Comparison of ENCODE assay signal across 9 cellular contexts in genomic region chr4:184028571-184028996, GRCh38.
DNase-seq lines count a peak whose midpoint lies in the region; ATAC-seq and TF ChIP-seq lines count a peak whose summit lies in the region.
"Had no signal": no experiment of that assay in that cellular context is flagged by ENCODE, and none has a peak within 500 bp of the region (broad histone marks: within the 10 kb centered on the region; RNA-seq: fewer than 3 reads in every experiment).

No MANE protein-coding gene starts in this region.

- TF ChIP-seq CTCF in fibroblast of villous mesenchyme (IDR thresholded peaks at IDR 0.05; ENCODE audit: insufficient read depth, low read depth, low read length) (no peak), upper lobe of left lung (IDR thresholded peaks at IDR 0.05) (no peak), RWPE1 (conservative IDR thresholded peaks at IDR 0.05; ENCODE audit: low read depth) (no peak)

- DNase-seq in Right ventricle myocardium inferior (ENCODE audit: missing footprints) (peak; percentile 70), left ventricle myocardium superior (no peak), fibroblast of villous mesenchyme (ENCODE audit: low read depth) (no peak), upper lobe of left lung (peak in 1 of 2 donors; percentile 65), RWPE1 (ENCODE audit: low spot score) (no peak), NCI-H524 treated with DMSO at 0.1 percent for 48 hours (lab: John Stamatoyannopoulos, UW) (no peak)
- no peak for DNase-seq in T-helper 2 cell treated with Interferon-gamma antibody and Interleukin-4, amounts not matched to agents 5 μg/mL and 100 μg/mL, for 36 hours (ENCODE audit: low spot score)
- DNase-seq: SHP77 treated with DMSO at 0.1 percent for 48 hours had no signal

- H3K27me3 ChIP-seq in upper lobe of left lung: no peaks in the 10 kb centered on the region

- TF ChIP-seq POLR2A in upper lobe of left lung (IDR thresholded peaks at IDR 0.05): no peak

- intact Hi-C loops in Right ventricle myocardium inferior (cut with DNase I) (no loop called here), left ventricle myocardium superior (cut with micrococcal nuclease) (no loop called here)

- CTCF ChIA-PET in RWPE1 (lab: Yijun Ruan, JAX): interaction anchor here (0.7 kb wide), 1 partner anchor 64 kb away, joined by 3 read pairs; no protein-coding TSS in a partner anchor

- H3K9me3 Mint-ChIP-seq in T-helper 2 cell treated with Interferon-gamma antibody and Interleukin-4, amounts not matched to agents 5 μg/mL and 100 μg/mL, for 36 hours: no peaks in the 10 kb centered on the region

- ATAC-seq in Right ventricle myocardium inferior: no peak
- no peak for ATAC-seq in left ventricle myocardium superior
- peak; percentile 49 to 61 for ATAC-seq in upper lobe of left lung (ENCODE audit: low FRiP score in 2 of 2)
- no peak for ATAC-seq in HG02642 (IDR thresholded peaks at IDR 0.05; ENCODE audit: poor library complexity, unreplicated experiment)

- no peaks in the 10 kb centered on the region for H3K36me3 ChIP-seq in upper lobe of left lung

- H3K27ac ChIP-seq in upper lobe of left lung (peak overlapping the region in 2 of 4 donors; percentile 52 to 57), RWPE1 (no peak overlapping the region)

- peak overlapping the region; percentile 85 for H3K4me3 Mint-ChIP-seq in T-helper 2 cell treated with Interferon-gamma antibody and Interleukin-4, amounts not matched to agents 5 μg/mL and 100 μg/mL, for 36 hours

- TF ChIP-seq EP300 in upper lobe of left lung (IDR thresholded peaks at IDR 0.05): no peak

- H3K27ac Mint-ChIP-seq in T-helper 2 cell treated with Interferon-gamma antibody and Interleukin-4, amounts not matched to agents 5 μg/mL and 100 μg/mL, for 36 hours: peak overlapping the region; percentile 57

- peak overlapping the region; percentile 41 for H3K4me3 ChIP-seq in fibroblast of villous mesenchyme (ENCODE audit: low read depth, low read length)
- H3K4me3 ChIP-seq in upper lobe of left lung: peak overlapping the region; percentile 18 to 50 (median 38)

- POLR2A ChIA-PET in RWPE1 (lab: Yijun Ruan, JAX; ENCODE audit: low non-redundant PET): no interaction called here

- no peaks in the 10 kb centered on the region for H3K9me3 ChIP-seq in upper lobe of left lung

- peaks cover 0 to 27% (median 14%) of the 10 kb centered on the region in 4 donors for H3K4me1 ChIP-seq in upper lobe of left lung

- peaks cover 19% of the 10 kb centered on the region for H3K4me1 Mint-ChIP-seq in T-helper 2 cell treated with Interferon-gamma antibody and Interleukin-4, amounts not matched to agents 5 μg/mL and 100 μg/mL, for 36 hours (ENCODE audit: low read depth)

- peaks cover 27% of the 10 kb centered on the region for H3K27me3 Mint-ChIP-seq in T-helper 2 cell treated with Interferon-gamma antibody and Interleukin-4, amounts not matched to agents 5 μg/mL and 100 μg/mL, for 36 hours (ENCODE audit: low read depth)

- no peaks in the 10 kb centered on the region for H3K36me3 Mint-ChIP-seq in T-helper 2 cell treated with Interferon-gamma antibody and Interleukin-4, amounts not matched to agents 5 μg/mL and 100 μg/mL, for 36 hours (ENCODE audit: low read depth)

- 20 to 38% methylated on average over 14 of the region's 14 CpGs for WGBS in upper lobe of left lung, 2 donors

Comparison
In these comparisons a context has a peak if more than half of its experiments do, and no peak if none do; other contexts are left out.
1. ATAC-seq: peak in upper lobe of left lung (2 of 2); none in Right ventricle myocardium inferior (single experiment), left ventricle myocardium superior (single experiment) and HG02642 (single experiment).